Comparison of ENCODE assay signal across 23 cellular contexts in genomic region chr14:27686137-27686536, GRCh38.
DNase-seq lines count a peak whose midpoint lies in the region; ATAC-seq, FAIRE-seq and TF ChIP-seq lines count a peak whose summit lies in the region.
"Had no signal": no experiment of that assay in that cellular context is flagged by ENCODE, and none has a peak within 500 bp of the region (broad histone marks: within the 10 kb centered on the region; RNA-seq: fewer than 3 reads in every experiment).

No MANE protein-coding gene starts in this region.

- 80% methylated on average over 1 of the region's 1 CpG; no CpG with 5 or more reads in 1 of the 2 experiments for WGBS in H1 (ENCODE audit: extremely low coverage in 1 of 2, insufficient coverage in 1 of 2, insufficient read length in 1 of 2, insufficient replicate concordance in 2 of 2, low coverage in 1 of 2, low lambda C conversion rate in 2 of 2, missing lambda C conversion rate in 1 of 2), 2 experiments
- 32% methylated on average over 1 of the region's 1 CpG for WGBS in smooth muscle cell (ENCODE audit: low lambda C conversion rate)
- 43% methylated on average over 1 of the region's 1 CpG; no CpG with 5 or more reads in 1 of the 2 donors for WGBS in esophagus squamous epithelium, 2 donors

- no peaks in the 10 kb centered on the region for H3K9me3 Mint-ChIP-seq in WTC11

- H3K79me2 ChIP-seq in OCI-LY1 (ENCODE audit: insufficient read depth, low read length) (no peaks in the 10 kb centered on the region), H1 (ENCODE audit: control insufficient read depth in 1 of 2, insufficient read depth in 2 of 2, low read length in 2 of 2) (no peaks in the 10 kb centered on the region), smooth muscle cell (ENCODE audit: low read depth) (no peaks in the 10 kb centered on the region)

- TF ChIP-seq POLR2A in H1 (IDR thresholded peaks at IDR 0.05; ENCODE audit: control extremely low read depth in 1 of 2, low read depth in 2 of 2, low read length in 2 of 2), result no peak
- TF ChIP-seq POLR2A in esophagus squamous epithelium (IDR thresholded peaks at IDR 0.05), result no peak

- H3K4ac ChIP-seq in H1 (replicated peaks; ENCODE audit: insufficient read length, low read depth, low read length), result no peak overlapping the region

- POLR2A ChIA-PET in H1 (lab: Charles Lee; ENCODE audit: partially characterized antibody), result interaction anchor here (0.7 to 1.7 kb wide), 2 partner anchors 13 to 662 kb away, joined by 3 to 5 read pairs; no protein-coding TSS in a partner anchor
- POLR2A ChIA-PET in WTC11 (lab: Charles Lee), result no interaction called here

- H3K27me3 ChIP-seq in OCI-LY1 (ENCODE audit: insufficient read depth, low read length) (no peaks in the 10 kb centered on the region), H1 (replicated peaks in 1 of 4; ENCODE audit: control insufficient read depth in 3 of 4, extremely low read depth in 1 of 4, insufficient read depth in 3 of 4, low read length in 3 of 4) (no peaks in the 10 kb centered on the region), smooth muscle cell (ENCODE audit: low read depth) (no peaks in the 10 kb centered on the region), esophagus squamous epithelium (no peaks in the 10 kb centered on the region)

- CTCF ChIA-PET in H1 (lab: Charles Lee; ENCODE audit: partially characterized antibody), result interaction anchor here (0.9 kb wide), 1 partner anchor 13 kb away, joined by 3 read pairs; no protein-coding TSS in a partner anchor
- CTCF ChIA-PET in WTC11 (lab: Charles Lee), result no interaction called here

- H3K9me3 ChIP-seq in OCI-LY1 (ENCODE audit: low read length) (no peaks in the 10 kb centered on the region), H1 (ENCODE audit: insufficient read depth in 2 of 2, low read depth in 1 of 2, low read length in 1 of 2) (no peaks in the 10 kb centered on the region), smooth muscle cell (replicated peaks; ENCODE audit: low read depth) (no peaks in the 10 kb centered on the region), esophagus squamous epithelium (no peaks in the 10 kb centered on the region)
- H3K9me3 ChIP-seq: A549, SK-N-SH had no signal

- peaks cover 44% of the 10 kb centered on the region for H3K4me1 Mint-ChIP-seq in WTC11
- H3K4me1 Mint-ChIP-seq: B cell, CD14-positive monocyte had no signal

- no peaks in the 10 kb centered on the region for H3K36me3 Mint-ChIP-seq in WTC11
- H3K36me3 Mint-ChIP-seq: CD14-positive monocyte had no signal

- H3K23ac ChIP-seq in H1 (ENCODE audit: insufficient read length), result peak overlapping the region; percentile 47

- no peak overlapping the region for H4K8ac ChIP-seq in H1 (ENCODE audit: extremely low read depth, insufficient read depth, low read length)

- no peaks in the 10 kb centered on the region for H3K36me3 ChIP-seq in OCI-LY1 (ENCODE audit: insufficient read depth, low read length)
- H3K36me3 ChIP-seq in H1 (ENCODE audit: control insufficient read depth in 2 of 4, insufficient read depth in 4 of 4, low read length in 3 of 4), result no peaks in the 10 kb centered on the region
- no peaks in the 10 kb centered on the region for H3K36me3 ChIP-seq in smooth muscle cell (ENCODE audit: low read depth)
- no peaks in the 10 kb centered on the region for H3K36me3 ChIP-seq in esophagus squamous epithelium

- intact Hi-C loops in esophagus squamous epithelium (cut with DNase I), result no loop called here

- H3K4me1 ChIP-seq in OCI-LY1 (ENCODE audit: insufficient read depth, low read length, severe bottlenecking), result peaks cover 28% of the 10 kb centered on the region
- H3K4me1 ChIP-seq in H1 (replicated peaks in 1 of 4; ENCODE audit: control insufficient read depth in 3 of 4, insufficient read depth in 4 of 4, low read length in 3 of 4), result peaks cover 0 to 7% (median 4%) of the 10 kb centered on the region in 4 experiments; a peak in 5 of 7 replicates
- H3K4me1 ChIP-seq in smooth muscle cell (ENCODE audit: low read depth), result peaks cover 27% of the 10 kb centered on the region
- no peaks in the 10 kb centered on the region for H3K4me1 ChIP-seq in esophagus squamous epithelium
- H3K4me1 ChIP-seq: A549 had no signal

- H2BK5ac ChIP-seq in H1 (ENCODE audit: low read depth, low read length), result no peak overlapping the region

- no peaks in the 10 kb centered on the region for H3F3A ChIP-seq in OCI-LY1 (ENCODE audit: insufficient read depth, low read length)
- H3F3A ChIP-seq in smooth muscle cell (ENCODE audit: low read depth), result no peaks in the 10 kb centered on the region

- TF ChIP-seq CTCF in OCI-LY1 (IDR thresholded peaks at IDR 0.05; ENCODE audit: low read length) (no peak), H1 (IDR thresholded peaks at IDR 0.05; ENCODE audit: control extremely low read depth in 1 of 3, insufficient read depth in 1 of 3, low read depth in 1 of 3, low read length in 3 of 3) (no peak), smooth muscle cell (IDR thresholded peaks at IDR 0.05; ENCODE audit: borderline replicate concordance, insufficient read depth, poor library complexity, severe bottlenecking) (no peak), WTC11 (IDR thresholded peaks at IDR 0.05) (no peak), esophagus squamous epithelium (IDR thresholded peaks at IDR 0.05) (no peak)

- H4K5ac ChIP-seq in H1 (ENCODE audit: insufficient read length, low read depth, low read length), result no peak overlapping the region

- no peaks in the 10 kb centered on the region for H3K9me2 ChIP-seq in OCI-LY1 (ENCODE audit: low read depth, low read length)

- H2BK120ac ChIP-seq in H1 (replicated peaks; ENCODE audit: low read depth, low read length), result no peak overlapping the region

- no peak overlapping the region for H3K27ac Mint-ChIP-seq in WTC11
- H3K27ac Mint-ChIP-seq: B cell, CD14-positive monocyte had no signal

- peak overlapping the region; percentile 16 for H3K14ac ChIP-seq in H1 (ENCODE audit: insufficient read length)

- H2BK20ac ChIP-seq in H1 (ENCODE audit: low read length), result no peak overlapping the region

- no peak overlapping the region for H3K4me2 ChIP-seq in OCI-LY1 (ENCODE audit: low read length)
- H3K4me2 ChIP-seq in H1 (ENCODE audit: insufficient read depth in 1 of 2, low read depth in 2 of 2, low read length in 2 of 2), result no peak overlapping the region
- peak overlapping the region; percentile 69 for H3K4me2 ChIP-seq in smooth muscle cell
- H3K4me2 ChIP-seq: A549, PC-9, SK-N-SH had no signal

- no peak overlapping the region for H2BK12ac ChIP-seq in H1 (ENCODE audit: low read depth, low read length)

- peak; percentile 31 for DNase-seq in HCEC 1CT
- no peak for DNase-seq in H1 (ENCODE audit: low read depth in 1 of 2, low spot score in 2 of 2)
- no peak for DNase-seq in smooth muscle cell (lab: John Stamatoyannopoulos, UW; ENCODE audit: unreplicated experiment)
- DNase-seq in WTC11 (ENCODE audit: low spot score), result no peak
- no peak for DNase-seq in esophagus squamous epithelium (lab: John Stamatoyannopoulos, UW)
- no peak for DNase-seq in activated CD8-positive, alpha-beta memory T cell treated with anti-CD3 and anti-CD28 coated beads, Interleukin-2, amount 50 U/mL, for 4 hours
- DNase-seq: EL, MM.1S, NCI-H1048, NCI-H1417 treated with DMSO at 0.1 percent for 48 hours, NCI-H187, NCI-H446, NCI-H526 treated with DMSO at 0.1 percent for 48 hours, PC-9, SIG-M5, SK-N-SH had no signal

- no peak for ATAC-seq in WTC11
- ATAC-seq: A549, HCT116, K562 had no signal

- no peak overlapping the region for H2AK5ac ChIP-seq in H1 (ENCODE audit: low read depth, low read length)

- H3K4me3 Mint-ChIP-seq in WTC11, result no peak overlapping the region
- H3K4me3 Mint-ChIP-seq: B cell, CD14-positive monocyte had no signal

- no peak overlapping the region for H3K56ac ChIP-seq in H1 (replicated peaks; ENCODE audit: insufficient read length, low read depth, low read length)

- H3K4me3 ChIP-seq in OCI-LY1 (ENCODE audit: low read depth, low read length, poor library complexity, severe bottlenecking) (no peak overlapping the region), H1 (ENCODE audit: extremely low read depth in 1 of 4, insufficient read depth in 2 of 4, low read depth in 3 of 4, low read length in 4 of 4) (no peak overlapping the region), smooth muscle cell (no peak overlapping the region), esophagus squamous epithelium (no peak overlapping the region)
- H3K4me3 ChIP-seq: A549, K562, PC-9 had no signal

- no peak for TF ChIP-seq RAD21 in H1 (IDR thresholded peaks at IDR 0.05 in 1 of 2, conservative IDR thresholded peaks at IDR 0.05 in 1 of 2; ENCODE audit: low read depth in 2 of 2, low read length in 2 of 2)

- H3K27ac ChIP-seq in OCI-LY1 (ENCODE audit: low read depth, low read length, poor library complexity, severe bottlenecking) (peak overlapping the region; percentile 46), H1 (ENCODE audit: low read depth, low read length) (no peak overlapping the region), smooth muscle cell (ENCODE audit: low read depth) (peak overlapping the region; percentile 77), esophagus squamous epithelium (no peak overlapping the region)
- H3K27ac ChIP-seq: A549, PC-9, RWPE1 had no signal

- no peaks in the 10 kb centered on the region for H3K23me2 ChIP-seq in H1 (ENCODE audit: low read depth, low read length)

- FAIRE-seq in H1 (lab: Jason Lieb, UNC), result no peak
- FAIRE-seq: A549, K562 had no signal

- H4K20me1 ChIP-seq in OCI-LY1 (ENCODE audit: insufficient read depth, low read length) (no peaks in the 10 kb centered on the region), H1 (replicated peaks in 1 of 2; ENCODE audit: control insufficient read depth in 1 of 2, insufficient read depth in 2 of 2, low read length in 2 of 2) (no peaks in the 10 kb centered on the region), smooth muscle cell (ENCODE audit: low read depth) (no peaks in the 10 kb centered on the region)

- TF ChIP-seq EP300 in H1 (IDR thresholded peaks at IDR 0.05; ENCODE audit: borderline replicate concordance in 1 of 2, low read depth in 2 of 2, low read length in 2 of 2), result no peak

- no peak overlapping the region for H3K18ac ChIP-seq in H1 (ENCODE audit: extremely low read depth, low read length)

- H2AFZ ChIP-seq in OCI-LY1 (ENCODE audit: low read length) (no peak overlapping the region), H1 (ENCODE audit: low read length) (0 out of 2 replicates have a peak overlapping the region, but pooled peaks have one; percentile 15), smooth muscle cell (ENCODE audit: low read depth) (peak overlapping the region; percentile 73)
- H2AFZ ChIP-seq: PC-9 had no signal

- H2BK15ac ChIP-seq in H1 (ENCODE audit: low read length), result no peak overlapping the region

- H4K91ac ChIP-seq in H1 (replicated peaks; ENCODE audit: insufficient read length, low read length), result no peak overlapping the region

- no peaks in the 10 kb centered on the region for H3K27me3 Mint-ChIP-seq in WTC11 (ENCODE audit: low read depth)
- H3K27me3 Mint-ChIP-seq: B cell had no signal

- H3K9ac ChIP-seq in OCI-LY1 (ENCODE audit: low read length) (no peak overlapping the region), H1 (replicated peaks in 1 of 4; ENCODE audit: extremely low read depth in 1 of 4, low read depth in 3 of 4, low read length in 3 of 4) (no peak overlapping the region), smooth muscle cell (ENCODE audit: low read depth) (no peak overlapping the region)
- H3K9ac ChIP-seq: SK-N-SH had no signal

- H3K79me1 ChIP-seq in H1 (ENCODE audit: low read depth, low read length), result no peaks in the 10 kb centered on the region

TF ChIP-seq in H1, 55 proteins besides CTCF, POLR2A, EP300 and RAD21:
- no peak for TF ChIP-seq POU5F1 (IDR thresholded peaks at IDR 0.05; ENCODE audit: low read depth, low read length)

Comparison
In these comparisons a context has a peak if more than half of its experiments do, and no peak if none do; other contexts are left out.
1. H3K27ac ChIP-seq: peak in OCI-LY1 (single experiment) and smooth muscle cell (single experiment); none in H1 (single experiment) and esophagus squamous epithelium (0 of 4).